ENCODE assay signal across 8 cellular contexts in the genomic region with DNA sequence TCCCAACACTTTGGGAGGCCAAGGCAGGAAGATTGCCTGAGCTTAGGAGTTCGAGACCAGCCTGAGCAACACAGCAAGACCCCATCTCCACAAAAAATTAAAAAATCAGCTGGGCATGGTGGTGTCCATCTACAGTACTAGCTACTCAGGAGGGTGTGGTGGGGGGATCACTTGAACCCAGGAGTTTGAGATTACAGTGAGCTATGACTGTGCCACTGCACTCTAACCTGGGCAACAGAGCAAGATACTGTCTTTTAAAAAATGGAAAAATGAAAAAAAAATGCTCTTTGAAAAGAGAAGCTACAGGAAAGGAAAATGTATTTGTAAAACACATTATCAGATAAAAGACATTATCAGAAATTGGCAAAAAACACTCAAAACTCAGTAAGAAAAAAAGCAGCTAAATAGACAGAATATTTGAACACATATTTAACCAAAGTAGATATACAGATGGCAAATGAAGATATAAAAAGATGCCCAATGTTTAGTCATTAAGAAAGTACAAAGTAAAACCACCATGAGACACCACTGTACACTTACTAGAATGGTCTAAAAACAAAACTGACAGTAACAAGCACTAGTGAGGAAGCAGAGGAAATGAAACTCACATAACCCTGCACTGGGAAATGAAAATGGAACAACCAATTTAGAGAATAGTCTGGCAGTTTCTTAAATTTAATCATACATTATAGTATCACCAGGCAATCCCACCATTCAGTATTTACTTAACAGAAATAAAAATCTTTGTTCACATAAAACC. TPM values are rescaled to one million over a fixed set of nuclear protein-coding genes. Genes with fewer than 3 reads are reported as not detected.
DNase-seq lines count a peak whose midpoint lies in the region; ATAC-seq and TF ChIP-seq lines count a peak whose summit lies in the region.

No MANE protein-coding gene starts in this region.

- H3K4me1 Mint-ChIP-seq in dendritic cell treated with granulocyte-macrophage colony-stimulating factor and Interleukin-4, amounts not matched to agents 40 ng/mL and 50 ng/mL, for 4 days (ENCODE audit: low read depth), result peaks cover 30% of the 10 kb centered on the region
- H3K4me1 Mint-ChIP-seq in endodermal cell, result peaks cover 16% of the 10 kb centered on the region

- no peak overlapping the region for H3K9ac ChIP-seq in endodermal cell (ENCODE audit: extremely low read depth, low read length, poor library complexity, severe bottlenecking)

- no peak overlapping the region for H3K4me3 Mint-ChIP-seq in dendritic cell treated with granulocyte-macrophage colony-stimulating factor and Interleukin-4, amounts not matched to agents 40 ng/mL and 50 ng/mL, for 4 days
- H3K4me3 Mint-ChIP-seq in endodermal cell, result no peak overlapping the region

- H3K27me3 Mint-ChIP-seq in dendritic cell treated with granulocyte-macrophage colony-stimulating factor and Interleukin-4, amounts not matched to agents 40 ng/mL and 50 ng/mL, for 4 days, result no peaks in the 10 kb centered on the region
- no peaks in the 10 kb centered on the region for H3K27me3 Mint-ChIP-seq in endodermal cell (ENCODE audit: insufficient read depth)

- H3K4me3 ChIP-seq in endodermal cell (ENCODE audit: low read length), result no peak overlapping the region

- 94% methylated on average over 1 of the region's 1 CpG; no CpG with 5 or more reads in 1 of the 2 experiments for WGBS in endodermal cell (ENCODE audit: insufficient coverage in 1 of 2, insufficient read length in 1 of 2), 2 experiments

- peak; percentile 99 for ATAC-seq in GM18505 (IDR thresholded peaks at IDR 0.05; ENCODE audit: unreplicated experiment)
- ATAC-seq in GM21390 (IDR thresholded peaks at IDR 0.05; ENCODE audit: unreplicated experiment), result peak; percentile 99
- peak; percentile 99 for ATAC-seq in HG03378 (IDR thresholded peaks at IDR 0.05; ENCODE audit: unreplicated experiment)

- intact Hi-C loops in dendritic cell treated with granulocyte-macrophage colony-stimulating factor and Interleukin-4, amounts not matched to agents 40 ng/mL and 50 ng/mL, for 4 days (cut with micrococcal nuclease), result no loop called here

- no peaks in the 10 kb centered on the region for H3K9me3 ChIP-seq in endodermal cell (ENCODE audit: control insufficient read depth, low read length)

- H3K27ac Mint-ChIP-seq in dendritic cell treated with granulocyte-macrophage colony-stimulating factor and Interleukin-4, amounts not matched to agents 40 ng/mL and 50 ng/mL, for 4 days, result peak overlapping the region; percentile 73
- no peak overlapping the region for H3K27ac Mint-ChIP-seq in endodermal cell

- H3K4me1 ChIP-seq in endodermal cell (ENCODE audit: control insufficient read depth, insufficient read depth, low read length), result no peaks in the 10 kb centered on the region

- TF ChIP-seq CTCF in endodermal cell (conservative IDR thresholded peaks at IDR 0.05), result no peak

- no peak overlapping the region for H3K27ac ChIP-seq in endodermal cell (ENCODE audit: low read depth, low read length)

- H3K36me3 ChIP-seq in endodermal cell (ENCODE audit: control insufficient read depth, insufficient read depth, low read length), result peaks cover 98% of the 10 kb centered on the region

- no peaks in the 10 kb centered on the region for H3K27me3 ChIP-seq in endodermal cell (ENCODE audit: control insufficient read depth, insufficient read depth, low read length, poor library complexity, severe bottlenecking)

- no peak for TF ChIP-seq POLR2A in GM18505 (IDR thresholded peaks at IDR 0.05; ENCODE audit: borderline replicate concordance, extremely low read depth, insufficient read depth, insufficient read length)

- peaks cover 72% of the 10 kb centered on the region for H3K36me3 Mint-ChIP-seq in dendritic cell treated with granulocyte-macrophage colony-stimulating factor and Interleukin-4, amounts not matched to agents 40 ng/mL and 50 ng/mL, for 4 days (ENCODE audit: low read depth)
- peaks cover 82% of the 10 kb centered on the region for H3K36me3 Mint-ChIP-seq in endodermal cell (ENCODE audit: low read depth)

- no peaks in the 10 kb centered on the region for H3K9me3 Mint-ChIP-seq in dendritic cell treated with granulocyte-macrophage colony-stimulating factor and Interleukin-4, amounts not matched to agents 40 ng/mL and 50 ng/mL, for 4 days
- H3K9me3 Mint-ChIP-seq in endodermal cell, result no peaks in the 10 kb centered on the region

- DNase-seq in NCI-H146 treated with DMSO at 0.1 percent for 48 hours (lab: John Stamatoyannopoulos, UW; ENCODE audit: unreplicated experiment) (no peak), NCI-H2029 treated with DMSO at 0.1 percent for 48 hours (lab: John Stamatoyannopoulos, UW) (no peak), GOT3 (lab: John Stamatoyannopoulos, UW) (no peak), endodermal cell (no peak)

RNA-seq across cellular contexts. Expression of gene NRBF2, which starts 40.5 kb away (rescaled TPM):
- total RNA-seq in endodermal cell, result 10 to 100 TPM; 27.5 to 28.9 TPM
- 22.9 TPM for polyA plus RNA-seq in endodermal cell (2013, experiment 1 of 2)
- polyA plus RNA-seq in endodermal cell (2013, experiment 2 of 2), result 25.0 TPM
